Comparison of ENCODE assay signal across 8 cellular contexts in the genomic region with DNA sequence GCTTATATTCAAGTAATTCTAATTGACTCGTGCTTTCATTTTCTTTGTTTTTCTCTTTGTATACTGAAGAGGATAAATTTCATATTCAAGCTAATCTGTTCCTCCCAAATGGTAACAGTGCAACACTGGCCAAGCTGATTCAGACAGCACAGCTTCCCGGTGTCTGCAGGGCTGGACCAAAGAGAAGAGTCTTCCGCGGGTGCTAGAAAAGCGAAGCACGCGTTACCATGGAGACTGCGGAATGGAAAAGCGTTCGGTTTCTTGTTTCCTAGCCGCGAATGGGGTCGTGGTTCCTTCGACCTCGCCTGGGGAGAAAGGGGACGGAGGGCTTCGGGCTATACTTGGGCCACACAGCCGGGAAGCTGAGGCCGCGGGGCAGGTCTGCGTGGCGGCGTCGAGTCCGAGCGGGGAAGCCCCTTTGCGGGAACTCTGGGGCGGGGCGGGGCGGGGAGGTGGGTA. TPM values are rescaled to one million over a fixed set of nuclear protein-coding genes. Genes with fewer than 3 reads are reported as not detected.
A peak's percentile ranks its signal among the peaks of the same experiment; 100 is the strongest.
DNase-seq lines count a peak whose midpoint lies in the region; ATAC-seq lines count a peak whose summit lies in the region.

No MANE protein-coding gene starts in this region.

- H3K9me3 ChIP-seq in stomach smooth muscle (ENCODE audit: control insufficient read depth in 2 of 2, low read length in 2 of 2): no peaks in the 10 kb centered on the region

- H3K27ac Mint-ChIP-seq in memory B cell: no peak overlapping the region

- H3K4me3 Mint-ChIP-seq in memory B cell: peak overlapping the region; percentile 80

- peaks cover under 1% of the 10 kb centered on the region for H3K9me3 Mint-ChIP-seq in memory B cell

- H3K27me3 ChIP-seq in stomach smooth muscle (ENCODE audit: control insufficient read depth in 1 of 2, insufficient read depth in 2 of 2, low read length in 2 of 2): peaks cover 15 to 23% of the 10 kb centered on the region in 2 donors

- ATAC-seq in memory B cell (ENCODE audit: low read depth) (peak; percentile 35), HG03432 (IDR thresholded peaks at IDR 0.05; ENCODE audit: unreplicated experiment) (no peak)

- H3K4me1 ChIP-seq in stomach smooth muscle (ENCODE audit: control insufficient read depth, insufficient read depth, low read length): peaks cover 6% of the 10 kb centered on the region

- H3K9ac ChIP-seq in stomach smooth muscle (ENCODE audit: low read length in 2 of 2): peak overlapping the region; percentile 7 to 32

- H3K4me1 Mint-ChIP-seq in memory B cell: peaks cover 6% of the 10 kb centered on the region

- no peaks in the 10 kb centered on the region for H3K36me3 ChIP-seq in stomach smooth muscle (ENCODE audit: control insufficient read depth in 2 of 2, insufficient read depth in 2 of 2, low read length in 2 of 2)

- DNase-seq in Daoy (ENCODE audit: low read depth) (peak; percentile 75), NCI-H1105 (lab: John Stamatoyannopoulos, UW) (peak; percentile 55), memory B cell (ENCODE audit: low spot score in 2 of 2) (no peak), DMS153 treated with DMSO at 0.1 percent for 48 hours (lab: John Stamatoyannopoulos, UW; ENCODE audit: unreplicated experiment) (no peak)
- peak; percentile 41 to 44 for DNase-seq in activated CD4-positive, alpha-beta T cell treated with anti-CD3 and anti-CD28 coated beads for 4 hours
- peak; percentile 13 for DNase-seq in effector CD4-positive, alpha-beta T cell

- H3K27me3 Mint-ChIP-seq in memory B cell: peaks cover 28% of the 10 kb centered on the region

- H3K27ac ChIP-seq in stomach smooth muscle (ENCODE audit: low read length): no peak overlapping the region

- no peaks in the 10 kb centered on the region for H3K36me3 Mint-ChIP-seq in memory B cell

- peak overlapping the region; percentile 50 to 79 for H3K4me3 ChIP-seq in stomach smooth muscle (ENCODE audit: low read length in 2 of 2)

RNA-seq across cellular contexts. Expression of a gene that starts 6.2 kb away (rescaled TPM):
- total RNA-seq in Daoy (2014; rRNA removed; shearing (Covaris generic)): 0.74 and 2.1 TPM in 2 replicates

RNA-seq across cellular contexts. Expression of a gene that starts 33.7 kb away (rescaled TPM):
- total RNA-seq in Daoy (2014; rRNA removed; shearing (Covaris generic)): not detected in 2 replicates

Comparison
In these comparisons a context has a peak if more than half of its experiments do, and no peak if none do; other contexts are left out.
1. DNase-seq: peak in Daoy (single experiment), NCI-H1105 (single experiment), activated CD4-positive, alpha-beta T cell treated with anti-CD3 and anti-CD28 coated beads for 4 hours (2 of 2) and effector CD4-positive, alpha-beta T cell (single experiment); none in memory B cell (0 of 2) and DMS153 treated with DMSO at 0.1 percent for 48 hours (single experiment).